Comparison of ENCODE assay signal across 9 cellular contexts in the genomic region with DNA sequence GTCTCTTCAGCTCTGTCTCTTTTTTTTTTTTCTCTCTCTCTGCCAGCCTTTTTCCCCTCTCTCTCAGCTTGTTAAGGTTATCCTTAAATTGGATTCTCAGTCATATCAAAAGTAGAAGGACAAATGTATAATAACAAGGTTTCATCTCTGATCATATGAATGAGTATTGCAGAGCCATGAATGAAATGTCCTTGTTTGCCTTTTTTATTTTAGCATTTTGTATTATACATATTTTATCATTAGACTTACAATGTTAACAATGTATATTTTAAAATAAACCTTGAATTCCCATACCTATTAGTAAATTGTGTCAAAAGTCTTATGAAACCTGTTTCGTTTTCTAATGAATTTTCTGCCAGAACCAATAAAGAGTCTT. TPM values are rescaled to one million over a fixed set of nuclear protein-coding genes. Genes with fewer than 3 reads are reported as not detected.
DNase-seq lines count a peak whose midpoint lies in the region; ATAC-seq and TF ChIP-seq lines count a peak whose summit lies in the region.
"Had no signal": no experiment of that assay in that cellular context is flagged by ENCODE, and none has a peak within 500 bp of the region (broad histone marks: within the 10 kb centered on the region; RNA-seq: fewer than 3 reads in every experiment).

No MANE protein-coding gene starts in this region.

- no peaks in the 10 kb centered on the region for H4K20me1 ChIP-seq in DOHH2 (ENCODE audit: control insufficient read depth, insufficient read depth, low read depth, low read length)

- no peaks in the 10 kb centered on the region for H3K27me3 ChIP-seq in DOHH2 (ENCODE audit: control insufficient read depth, low read length)
- H3K27me3 ChIP-seq in Peyer's patch = no peaks in the 10 kb centered on the region
- H3K27me3 ChIP-seq in esophagus muscularis mucosa = no peaks in the 10 kb centered on the region

- H3K4me2 ChIP-seq in DOHH2 (ENCODE audit: low read length) = peak overlapping the region; percentile 77

- H3F3A ChIP-seq in DOHH2 (ENCODE audit: control insufficient read depth, insufficient read depth) = peaks cover 33% of the 10 kb centered on the region

- intact Hi-C loops in esophagus muscularis mucosa (cut with DNase I) = loop anchor here (2.0 to 5.0 kb wide), 2 partner anchors 27 to 42 kb away; a partner anchor contains a TSS

- DNase-seq in Peyer's patch (no peak), esophagus muscularis mucosa (ENCODE audit: extremely low spot score) (no peak), pons (ENCODE audit: low spot score) (peak; percentile 71), anterior cingulate cortex (lab: John Stamatoyannopoulos, UW) (no peak)
- no peak for DNase-seq in stimulated activated CD4-positive, alpha-beta T cell treated with anti-CD3 and anti-CD28 coated beads, Interleukin-4, amount 100 ng/mL, for 24 hours
- DNase-seq: GOT3 had no signal

- H3K9me2 ChIP-seq in DOHH2 (replicated peaks; ENCODE audit: control insufficient read depth, low read length) = no peaks in the 10 kb centered on the region

- peak overlapping the region; percentile 83 for H3K27ac ChIP-seq in DOHH2 (ENCODE audit: low read depth, low read length)
- H3K27ac ChIP-seq in Peyer's patch = peak overlapping the region; percentile 64 to 88 (median 79)
- H3K27ac ChIP-seq in esophagus muscularis mucosa (replicated peaks in 1 of 4) = peak overlapping the region; percentile 88 to 93 (median 89)

- TF ChIP-seq POLR2A in Peyer's patch (IDR thresholded peaks at IDR 0.05) (no peak), esophagus muscularis mucosa (IDR thresholded peaks at IDR 0.05; ENCODE audit: low read depth) (no peak)

- H3K79me2 ChIP-seq in DOHH2 (ENCODE audit: control insufficient read depth, low read length) = peaks cover 23% of the 10 kb centered on the region

- 0% methylated on average over 1 of the region's 1 CpG for WGBS in esophagus muscularis mucosa

- H3K9me3 ChIP-seq in DOHH2 (ENCODE audit: control insufficient read depth, insufficient read depth, low read length) (no peaks in the 10 kb centered on the region), Peyer's patch (no peaks in the 10 kb centered on the region), esophagus muscularis mucosa (no peaks in the 10 kb centered on the region)

- ATAC-seq in HG03442 (IDR thresholded peaks at IDR 0.05; ENCODE audit: unreplicated experiment) = no peak
- no peak for ATAC-seq in GM18858 (IDR thresholded peaks at IDR 0.05; ENCODE audit: unreplicated experiment)

- H3K36me3 ChIP-seq in DOHH2 (ENCODE audit: control insufficient read depth, low read length) (no peaks in the 10 kb centered on the region), Peyer's patch (no peaks in the 10 kb centered on the region), esophagus muscularis mucosa (no peaks in the 10 kb centered on the region)

- no peak for TF ChIP-seq EP300 in esophagus muscularis mucosa (IDR thresholded peaks at IDR 0.05)

- TF ChIP-seq CTCF in DOHH2 (IDR thresholded peaks at IDR 0.05; ENCODE audit: low read depth, low read length, poor library complexity, severe bottlenecking) (no peak), Peyer's patch (IDR thresholded peaks at IDR 0.05) (no peak), esophagus muscularis mucosa (IDR thresholded peaks at IDR 0.05) (no peak)

- H3K4me1 ChIP-seq in DOHH2 (ENCODE audit: control insufficient read depth, low read length) (peaks cover 31% of the 10 kb centered on the region), Peyer's patch (peaks cover 0 to 15% (median 0%) of the 10 kb centered on the region in 4 donors), esophagus muscularis mucosa (peaks cover 17 to 46% (median 40%) of the 10 kb centered on the region in 4 donors)

- H3K4me3 ChIP-seq in DOHH2 (ENCODE audit: low read length) = peak overlapping the region; percentile 88
- H3K4me3 ChIP-seq in Peyer's patch = peak overlapping the region; percentile 36 to 55 (median 48)
- H3K4me3 ChIP-seq in esophagus muscularis mucosa = peak overlapping the region; percentile 62 to 68 (median 68)

RNA-seq across cellular contexts. Expression of a gene that starts 0.6 kb away (rescaled TPM):
- total RNA-seq in Peyer's patch (10 to 100 TPM in 3 of 4 donors, 1 to 10 TPM in 1; 8.8 to 38.0 (median 13.4) TPM), esophagus muscularis mucosa (10 to 100 TPM; 62.6 to 79.7 (median 70.4) TPM)

RNA-seq across cellular contexts. Expression of a gene that starts 26.5 kb away (rescaled TPM):
- total RNA-seq in Peyer's patch (100 to 1,000 TPM in 3 of 4 donors, 10 to 100 TPM in 1; 76.4 to 196 (median 129) TPM), esophagus muscularis mucosa (10 to 100 TPM; 48.2 to 86.8 (median 51.1) TPM)

RNA-seq across cellular contexts. Expression of a gene that starts 40.4 kb away (rescaled TPM):
- total RNA-seq in Peyer's patch (100 to 1,000 TPM in 1 of 4 donors, 10 to 100 TPM in 3; 21.5 to 103 (median 52.2) TPM), esophagus muscularis mucosa (1 to 10 TPM; 4.5 to 8.7 (median 6.8) TPM)
